ENCODE assay signal across 8 cellular contexts in the genomic region with DNA sequence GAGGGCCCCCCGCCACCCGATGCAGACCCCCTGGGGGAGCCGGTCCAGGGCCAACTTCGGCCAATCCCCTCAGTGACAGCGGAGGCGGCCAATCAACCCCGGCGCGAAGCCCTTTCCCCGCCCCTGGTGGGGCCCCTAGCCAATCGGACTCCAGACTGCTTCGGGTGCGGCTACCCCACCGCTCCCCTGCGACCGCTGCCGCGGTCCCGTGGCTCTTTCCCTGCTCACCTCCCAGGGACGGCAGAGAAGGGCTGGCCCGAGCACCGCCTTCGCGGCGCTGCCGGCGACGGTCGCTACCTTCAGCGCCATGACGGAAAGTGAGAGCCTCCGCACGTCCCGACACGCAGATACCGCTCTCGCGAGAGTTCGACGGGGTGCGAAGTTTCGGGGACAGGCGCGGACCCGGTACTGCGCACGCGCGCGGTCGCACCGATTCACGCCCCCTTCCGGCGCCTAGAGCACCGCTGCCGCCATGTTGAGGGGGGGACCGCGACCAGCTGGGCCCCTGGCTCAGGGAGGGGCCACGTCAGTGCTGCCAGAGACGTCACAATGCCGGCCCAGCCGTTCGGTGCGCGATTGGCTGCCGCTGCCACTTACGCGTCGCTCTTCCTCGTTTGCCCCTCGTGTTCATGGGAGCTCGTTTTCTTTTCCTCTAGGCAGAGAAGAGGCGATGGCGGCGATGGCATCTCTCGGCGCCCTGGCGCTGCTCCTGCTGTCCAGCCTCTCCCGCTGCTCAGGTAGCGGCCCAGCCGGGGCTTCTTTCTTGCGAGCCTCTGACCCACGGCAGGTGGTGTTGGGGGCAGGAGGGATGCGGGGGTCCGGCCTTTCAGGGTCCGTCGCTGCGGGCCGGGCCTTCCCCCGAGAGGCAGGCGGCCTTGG. TPM values are rescaled to one million over a fixed set of nuclear protein-coding genes. Genes with fewer than 3 reads are reported as not detected.
DNase-seq lines count a peak whose midpoint lies in the region; ATAC-seq and TF ChIP-seq lines count a peak whose summit lies in the region.

TSS of gene IDH3G (minus strand) at position 358 of the 879 bp plus-strand sequence. CDS start at position 309, 49 bp downstream.
TSS of gene SSR4 (plus strand) at position 651 of the 879 bp plus-strand sequence. CDS start at position 671, 20 bp downstream.

- no peaks in the 10 kb centered on the region for H3K27me3 Mint-ChIP-seq in activated CD4-positive, alpha-beta T cell treated with anti-CD3 and anti-CD28 coated beads, Interleukin-2, amount 10 ng/mL, durations not matched to agents 7 days and 5 days

- CTCF ChIA-PET in BJ (lab: Yijun Ruan, JAX) = no interaction called here
- CTCF ChIA-PET in activated CD4-positive, alpha-beta T cell treated with anti-CD3 and anti-CD28 coated beads, Interleukin-2, amount 10 ng/mL, durations not matched to agents 7 days and 5 days (lab: Charles Lee) = interaction anchor here (0.7 to 1.0 kb wide), 2 partner anchors 10 to 24 kb away, joined by 3 read pairs; no protein-coding TSS in a partner anchor

- TF ChIP-seq CTCF in BJ (IDR thresholded peaks at IDR 0.05; ENCODE audit: insufficient read depth, low read depth, low read length) (peak; percentile 25), coronary artery (IDR thresholded peaks at IDR 0.05) (no peak)

- POLR2A ChIA-PET in BJ (lab: Charles Lee) = no interaction called here
- POLR2A ChIA-PET in activated CD4-positive, alpha-beta T cell treated with anti-CD3 and anti-CD28 coated beads, Interleukin-2, amount 10 ng/mL, durations not matched to agents 7 days and 5 days (lab: Charles Lee) = no interaction called here

- H3K36me3 Mint-ChIP-seq in activated CD4-positive, alpha-beta T cell treated with anti-CD3 and anti-CD28 coated beads, Interleukin-2, amount 10 ng/mL, durations not matched to agents 7 days and 5 days (ENCODE audit: low read depth) = peaks cover 11% of the 10 kb centered on the region

- peak within 1 kb of the TSS; percentile 92 for H3K27ac Mint-ChIP-seq in activated CD4-positive, alpha-beta T cell treated with anti-CD3 and anti-CD28 coated beads, Interleukin-2, amount 10 ng/mL, durations not matched to agents 7 days and 5 days

- H3K4me3 Mint-ChIP-seq in activated CD4-positive, alpha-beta T cell treated with anti-CD3 and anti-CD28 coated beads, Interleukin-2, amount 10 ng/mL, durations not matched to agents 7 days and 5 days = peak within 1 kb of the TSS; percentile 93

- H3K4me1 Mint-ChIP-seq in activated CD4-positive, alpha-beta T cell treated with anti-CD3 and anti-CD28 coated beads, Interleukin-2, amount 10 ng/mL, durations not matched to agents 7 days and 5 days = peaks cover 21% of the 10 kb centered on the region

- H3K36me3 ChIP-seq in BJ (ENCODE audit: control insufficient read depth, insufficient read depth, low read length) = peaks cover 10% of the 10 kb centered on the region

- peak; percentile 72 for DNase-seq in BJ (ENCODE audit: low read depth)
- peak; percentile 87 for DNase-seq in NCI-H526 treated with DMSO at 0.1 percent for 48 hours (lab: John Stamatoyannopoulos, UW)
- DNase-seq in activated CD4-positive, alpha-beta T cell treated with anti-CD3 and anti-CD28 coated beads, Interleukin-2, amount 10 ng/mL, durations not matched to agents 7 days and 5 days = peak; percentile 93
- peak; percentile 95 for DNase-seq in coronary artery (ENCODE audit: low spot score)
- DNase-seq in left colon = peak; percentile 93
- peak; percentile 93 for DNase-seq in stimulated activated CD4-positive, alpha-beta T cell treated with anti-CD3 and anti-CD28 coated beads, Interleukin-1b, Interleukin-23, amount 100 ng/mL, for 48 hours

- no peaks in the 10 kb centered on the region for H3K27me3 ChIP-seq in BJ (ENCODE audit: control insufficient read depth, insufficient read depth, low read length)

- no peaks in the 10 kb centered on the region for H3K9me3 Mint-ChIP-seq in activated CD4-positive, alpha-beta T cell treated with anti-CD3 and anti-CD28 coated beads, Interleukin-2, amount 10 ng/mL, durations not matched to agents 7 days and 5 days

- peak within 1 kb of the TSS; percentile 76 for H3K4me3 ChIP-seq in BJ (ENCODE audit: low read depth, low read length)
- H3K4me3 ChIP-seq in coronary artery = peak within 1 kb of the TSS; percentile 83

- peak within 1 kb of the TSS; percentile 63 to 96 for H3K27ac ChIP-seq in coronary artery

- intact Hi-C loops in left colon (cut with DNase I, micrococcal nuclease) = no loop called here

- peak; percentile 91 for ATAC-seq in GM19324 (IDR thresholded peaks at IDR 0.05; ENCODE audit: low FRiP score, unreplicated experiment)
- peak; percentile 76 for ATAC-seq in HG03469 (IDR thresholded peaks at IDR 0.05; ENCODE audit: unreplicated experiment)
- ATAC-seq in left colon = peak; percentile 93

RNA-seq across cellular contexts. Expression of gene IDH3G, which starts in this region (rescaled TPM):
- polyA plus RNA-seq in BJ (2011; rRNA removed) = 52.8 and 99.2 TPM in 2 replicates
- 85.0 and 97.7 TPM in 2 replicates for polyA minus RNA-seq in BJ (2011; rRNA and poly(A)+ RNA removed)
- total RNA-seq in activated CD4-positive, alpha-beta T cell treated with anti-CD3 and anti-CD28 coated beads, Interleukin-2, amount 10 ng/mL, durations not matched to agents 7 days and 5 days = 10 to 100 TPM; 60.1 to 64.8 TPM
- 10 to 100 TPM; 76.1 to 93.6 TPM for total RNA-seq in left colon

RNA-seq across cellular contexts. Expression of gene SSR4, which starts in this region (rescaled TPM):
- polyA plus RNA-seq in BJ (2011; rRNA removed) = 455 and 598 TPM in 2 replicates
- 101 and 160 TPM in 2 replicates for polyA minus RNA-seq in BJ (2011; rRNA and poly(A)+ RNA removed)
- total RNA-seq in activated CD4-positive, alpha-beta T cell treated with anti-CD3 and anti-CD28 coated beads, Interleukin-2, amount 10 ng/mL, durations not matched to agents 7 days and 5 days = 100 to 1,000 TPM; 193 to 203 TPM
- 100 to 1,000 TPM; 216 to 237 TPM for total RNA-seq in left colon

Comparison
In these comparisons a context has a peak if more than half of its experiments do, and no peak if none do; other contexts are left out.
1. Peak in every context shown above with its lines: DNase-seq, ATAC-seq, H3K4me3 ChIP-seq and H3K27ac ChIP-seq.